ENCODE assay signal across 22 cellular contexts in the genomic region with DNA sequence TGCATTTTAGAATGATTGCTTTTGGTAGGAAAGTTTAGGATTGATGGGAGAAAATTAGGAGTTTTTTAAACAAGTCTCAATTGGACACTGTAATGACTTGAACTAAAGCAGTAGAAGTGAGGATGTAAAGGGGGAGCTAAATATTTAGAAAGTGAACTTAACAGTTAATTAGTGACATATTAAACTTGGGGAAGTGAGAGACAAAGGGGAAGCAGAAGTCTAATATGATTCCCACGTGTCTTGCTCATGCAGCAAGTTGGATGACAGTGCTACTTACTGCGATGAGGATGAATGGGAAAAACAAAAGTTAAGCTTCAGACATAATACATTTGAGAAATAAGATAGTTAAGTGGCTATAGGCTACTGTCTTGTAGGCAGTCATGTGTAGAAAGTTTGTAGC.
"Had no signal": no experiment of that assay in that cellular context is flagged by ENCODE, and none has a peak within 500 bp of the region (broad histone marks: within the 10 kb centered on the region; RNA-seq: fewer than 3 reads in every experiment).

No MANE protein-coding gene starts in this region.

- FAIRE-seq: endothelial cell of umbilical vein, TTC549 had no signal

- H3K36me3 Mint-ChIP-seq: brain, type B pancreatic cell, WTC11 had no signal

- H3K4me3 Mint-ChIP-seq: activated naive CD8-positive, alpha-beta T cell treated with anti-CD3 and anti-CD28 coated beads for 36 hours; activated T-helper 1 cell treated with anti-CD3 and anti-CD28 coated beads, Interleukin-12 subunit alpha, Interleukin-12 subunit beta, Interleukin-2, Interleukin-4 antibody, amounts not matched to agents 30 ng/mL and 10 ng/mL and 1 ng/mL, durations not matched to agents 14 hours and 24 hours and 36 hours; brain; nephron progenitor cell; stimulated activated naive CD8-positive, alpha-beta T cell treated with anti-CD3 and anti-CD28 coated beads, Interleukin-15, amount 100 ng/mL, for 72 hours; type B pancreatic cell; WTC11 had no signal

- H3K4me3 ChIP-seq: esophagus squamous epithelium, right lobe of liver, smooth muscle cell had no signal

- H3K27me3 ChIP-seq: esophagus squamous epithelium had no signal

- H3K9me3 ChIP-seq: esophagus squamous epithelium, right lobe of liver had no signal

- H3K27ac Mint-ChIP-seq: activated naive CD8-positive, alpha-beta T cell treated with anti-CD3 and anti-CD28 coated beads for 36 hours; activated T-helper 1 cell treated with anti-CD3 and anti-CD28 coated beads, Interleukin-12 subunit alpha, Interleukin-12 subunit beta, Interleukin-2, Interleukin-4 antibody, amounts not matched to agents 30 ng/mL and 10 ng/mL and 1 ng/mL, durations not matched to agents 14 hours and 24 hours and 36 hours; brain; nephron progenitor cell; type B pancreatic cell; WTC11 had no signal

- DNase-seq: activated CD4-positive, alpha-beta T cell treated with anti-CD3 and anti-CD28 coated beads for 48 hours; activated CD8-positive, alpha-beta memory T cell treated with anti-CD3 and anti-CD28 coated beads, Interleukin-2, amount 50 U/mL, for 48 hours; activated naive CD8-positive, alpha-beta T cell treated with anti-CD3 and anti-CD28 coated beads for 36 hours; amygdala; cortex of kidney; effector CD8-positive, alpha-beta T cell; esophagus squamous epithelium; glutamatergic neuron; hypothalamus; nephron progenitor cell; occipital lobe; right lobe of liver; stimulated activated CD4-positive, alpha-beta T cell treated with anti-CD3 and anti-CD28 coated beads, Interleukin-4, amount 100 ng/mL, for 4 hours; stimulated activated CD8-positive, alpha-beta memory T cell treated with anti-CD3 and anti-CD28 coated beads, Interleukin-4, amount 100 ng/mL, for 48 hours; stimulated activated naive CD8-positive, alpha-beta T cell treated with anti-CD3 and anti-CD28 coated beads, Interleukin-15, amount 100 ng/mL, for 72 hours had no signal

- H3K4me1 Mint-ChIP-seq: activated naive CD8-positive, alpha-beta T cell treated with anti-CD3 and anti-CD28 coated beads for 36 hours; stimulated activated naive CD8-positive, alpha-beta T cell treated with anti-CD3 and anti-CD28 coated beads, Interleukin-15, amount 100 ng/mL, for 72 hours had no signal

- H3K36me3 ChIP-seq: esophagus squamous epithelium, right lobe of liver had no signal

- H3K9me3 Mint-ChIP-seq: WTC11 had no signal

- H3K4me1 ChIP-seq: esophagus squamous epithelium, right lobe of liver had no signal

- ATAC-seq: right lobe of liver; stimulated activated naive CD8-positive, alpha-beta T cell treated with anti-CD3 and anti-CD28 coated beads, Interleukin-15, amount 100 ng/mL, for 72 hours; WTC11 had no signal

- H3K27me3 Mint-ChIP-seq: activated naive CD8-positive, alpha-beta T cell treated with anti-CD3 and anti-CD28 coated beads for 36 hours; brain; stimulated activated naive CD8-positive, alpha-beta T cell treated with anti-CD3 and anti-CD28 coated beads, Interleukin-15, amount 100 ng/mL, for 72 hours; type B pancreatic cell had no signal

- H3K27ac ChIP-seq: esophagus squamous epithelium, right lobe of liver had no signal
